14 cellular contexts compared by ENCODE assay signal in the genomic region with DNA sequence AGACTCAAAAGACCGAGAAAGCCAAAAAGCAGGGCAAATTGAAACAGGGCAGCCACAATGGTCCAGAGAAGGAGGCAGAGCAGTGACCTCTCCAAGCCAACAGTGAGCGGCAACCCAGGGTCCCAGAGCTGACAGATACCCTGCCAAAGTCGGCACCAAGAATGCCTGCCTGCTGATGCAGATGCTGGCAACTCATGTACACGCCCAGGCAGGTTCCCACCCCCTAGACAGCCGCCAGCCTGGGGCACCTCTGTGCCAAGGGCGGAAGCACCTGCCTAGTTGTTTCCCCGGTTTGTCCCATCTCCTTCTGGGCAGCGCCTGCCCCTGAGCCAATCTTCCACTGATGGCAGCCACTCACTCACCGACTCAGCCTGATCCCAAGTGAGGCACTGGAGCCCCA. TPM values are rescaled to one million over a fixed set of nuclear protein-coding genes. Genes with fewer than 3 reads are reported as not detected.
DNase-seq lines count a peak whose midpoint lies in the region; ATAC-seq, FAIRE-seq and TF ChIP-seq lines count a peak whose summit lies in the region.
"Had no signal": no experiment of that assay in that cellular context is flagged by ENCODE, and none has a peak within 500 bp of the region (broad histone marks: within the 10 kb centered on the region; RNA-seq: fewer than 3 reads in every experiment).

No MANE protein-coding gene starts in this region.

- TF ChIP-seq POLR2A in breast epithelium (IDR thresholded peaks at IDR 0.05): no peak

- dilution Hi-C loops in keratinocyte (cut with MboI; ENCODE audit: extremely low pct_ligation_motif_present, low sequenced_read_pairs): no loop called here

- peak overlapping the region; percentile 15 for H3K9ac ChIP-seq in keratinocyte (ENCODE audit: control insufficient read depth, extremely low read depth, insufficient read depth, low read length)

- H3K4me3 ChIP-seq in breast epithelium: peak overlapping the region in 1 of 3 donors; percentile 29
- peak overlapping the region in 2 of 3 experiments; percentile 38 to 57 for H3K4me3 ChIP-seq in keratinocyte (ENCODE audit: control insufficient read depth in 2 of 3, extremely low read depth in 1 of 3, insufficient read depth in 2 of 3, low read depth in 1 of 3, low read length in 3 of 3)
- no peak overlapping the region for H3K4me3 ChIP-seq in small intestine (ENCODE audit: low read depth in 1 of 2, low read length in 2 of 2)
- H3K4me3 ChIP-seq: MG63 had no signal

- DNase-seq in RWPE1 (ENCODE audit: low spot score) (peak; percentile 58), breast epithelium (ENCODE audit: low spot score in 2 of 2) (peak in 1 of 2 donors; percentile 69), keratinocyte (ENCODE audit: low read depth, low spot score) (peak; percentile 55), small intestine (peak; percentile 72), NCI-H1417 (lab: John Stamatoyannopoulos, UW) (no peak), AML-193 (lab: John Stamatoyannopoulos, UW) (no peak)
- no peak for DNase-seq in activated CD4-positive, CD25-positive, alpha-beta regulatory T cell treated with anti-CD3 and anti-CD28 coated beads, Interleukin-2, amount 50 U/mL, for 72 hours
- DNase-seq: activated CD4-positive, alpha-beta T cell treated with anti-CD3 and anti-CD28 coated beads, Interleukin-2, amount 50 U/mL, for 48 hours; activated effector memory CD4-positive, alpha-beta T cell treated with Interleukin-2 at 50 U/mL for 16 hours; CD4-positive, alpha-beta memory T cell; GDM1; MG63 had no signal

- H3K9me3 ChIP-seq in breast epithelium (no peaks in the 10 kb centered on the region), keratinocyte (ENCODE audit: control insufficient read depth, low read depth, low read length) (no peaks in the 10 kb centered on the region), small intestine (ENCODE audit: control insufficient read depth, low read depth) (no peaks in the 10 kb centered on the region)
- H3K9me3 ChIP-seq: MG63 had no signal

- TF ChIP-seq CTCF in RWPE1 (conservative IDR thresholded peaks at IDR 0.05; ENCODE audit: low read depth): no peak
- TF ChIP-seq CTCF in breast epithelium (IDR thresholded peaks at IDR 0.05): no peak
- no peak for TF ChIP-seq CTCF in keratinocyte (optimal IDR thresholded peaks at IDR 0.05 in 1 of 3, IDR thresholded peaks at IDR 0.05 in 1 of 3, conservative IDR thresholded peaks at IDR 0.05 in 1 of 3; ENCODE audit: extremely low read depth in 1 of 3, insufficient read depth in 2 of 3, low read length in 3 of 3)

- POLR2A ChIA-PET in RWPE1 (lab: Yijun Ruan, JAX; ENCODE audit: low non-redundant PET): no interaction called here

- peak; percentile 84 for FAIRE-seq in keratinocyte (lab: Jason Lieb, UNC)
- FAIRE-seq in small intestine (lab: Jason Lieb, UNC): no peak
- FAIRE-seq: GM18507 had no signal

- H3K4me2 ChIP-seq in keratinocyte (ENCODE audit: control insufficient read depth, extremely low read depth, insufficient read depth, low read depth, low read length): peak overlapping the region; percentile 76

- 21 to 62% (median 52%) methylated on average over 8 to 9 of the region's 9 CpGs for WGBS in small intestine, 3 donors

- H3K27me3 ChIP-seq in breast epithelium: no peaks in the 10 kb centered on the region
- no peaks in the 10 kb centered on the region for H3K27me3 ChIP-seq in keratinocyte (ENCODE audit: control insufficient read depth, extremely low read depth, insufficient read depth, low read length)
- H3K27me3 ChIP-seq in small intestine (ENCODE audit: control insufficient read depth in 2 of 2, insufficient read depth in 2 of 2, low read length in 2 of 2): no peaks in the 10 kb centered on the region
- H3K27me3 ChIP-seq: MG63 had no signal

- CTCF ChIA-PET in RWPE1 (lab: Yijun Ruan, JAX): interaction anchor here (1.0 kb wide), 1 partner anchor 28 kb away, joined by 3 read pairs; no protein-coding TSS in a partner anchor

- H3K27ac ChIP-seq in RWPE1 (peak overlapping the region; percentile 79), breast epithelium (peak overlapping the region; percentile 84 to 98), keratinocyte (ENCODE audit: control insufficient read depth, insufficient read depth, low read length) (peak overlapping the region; percentile 54), small intestine (ENCODE audit: low read depth in 1 of 2, low read length in 1 of 2) (peak overlapping the region in 1 of 2 donors; percentile 63)

- peaks cover 4% of the 10 kb centered on the region for H3K9me1 ChIP-seq in keratinocyte (ENCODE audit: control insufficient read depth, extremely low read depth, insufficient read depth, low read length)

- H2AFZ ChIP-seq in keratinocyte (ENCODE audit: control insufficient read depth, low read length): peak overlapping the region; percentile 16

- H3K4me1 ChIP-seq in breast epithelium (peaks cover 11 to 16% of the 10 kb centered on the region in 2 donors), keratinocyte (ENCODE audit: control insufficient read depth, extremely low read depth, insufficient read depth, low read length) (peaks cover 32% of the 10 kb centered on the region), small intestine (ENCODE audit: control insufficient read depth in 2 of 2, insufficient read depth in 1 of 2, low read depth in 1 of 2, low read length in 1 of 2) (peaks cover 0 to 3% of the 10 kb centered on the region in 2 donors)

- ATAC-seq in GM18873 (IDR thresholded peaks at IDR 0.05; ENCODE audit: low FRiP score, unreplicated experiment): no peak

- peaks cover 58% of the 10 kb centered on the region for H3K79me2 ChIP-seq in keratinocyte (ENCODE audit: control insufficient read depth, insufficient read depth, low read length)

- H3K36me3 ChIP-seq in breast epithelium (no peaks in the 10 kb centered on the region), keratinocyte (ENCODE audit: control insufficient read depth in 2 of 2, extremely low read depth in 1 of 2, insufficient read depth in 2 of 2, low read length in 2 of 2) (no peaks in the 10 kb centered on the region), small intestine (ENCODE audit: control insufficient read depth in 2 of 2, insufficient read depth in 2 of 2, low read length in 2 of 2) (no peaks in the 10 kb centered on the region)
- H3K36me3 ChIP-seq: MG63 had no signal

- H4K20me1 ChIP-seq in keratinocyte (ENCODE audit: control insufficient read depth, extremely low read depth, insufficient read depth, low read length): no peaks in the 10 kb centered on the region

- intact Hi-C loops in breast epithelium (cut with DNase I; ENCODE audit: low total_unique reads): no loop called here

RNA-seq across cellular contexts. Expression of a gene that starts 22.1 kb away (rescaled TPM):
- total RNA-seq in breast epithelium: 10 to 100 TPM; 10.9 to 21.0 (median 15.1) TPM
- polyA plus RNA-seq in keratinocyte (2.1 to 4.4 TPM (median 2.7 TPM) in 3 replicates), small intestine (1 to 10 TPM; 7.6 to 9.5 (median 8.3) TPM)
- polyA plus RNA-seq in keratinocyte (2011; ENCODE audit: low read depth): 0.60 TPM
- 1.5 and 2.4 TPM in 2 replicates for polyA plus RNA-seq in keratinocyte (2011; cell fraction: cytosol; rRNA removed)
- polyA plus RNA-seq in keratinocyte (2011; cell fraction: nucleus; rRNA removed): 5.1 and 6.5 TPM in 2 replicates
- 2.7 and 2.8 TPM in 2 replicates for polyA plus RNA-seq in keratinocyte (2012; ENCODE audit: low replicate concordance)
- 3.1 to 7.2 TPM (median 4.1 TPM) in 3 replicates for polyA minus RNA-seq in keratinocyte
- polyA minus RNA-seq in keratinocyte (2011; cell fraction: cytosol; rRNA and poly(A)+ RNA removed): 3.3 TPM
- polyA minus RNA-seq in keratinocyte (2011; cell fraction: nucleus; rRNA and poly(A)+ RNA removed): 5.3 and 5.4 TPM in 2 replicates

Comparison
In these comparisons a context has a peak if more than half of its experiments do, and no peak if none do; other contexts are left out.
1. DNase-seq: peak in RWPE1 (single experiment), keratinocyte (single experiment) and small intestine (single experiment); none in activated CD4-positive, CD25-positive, alpha-beta regulatory T cell treated with anti-CD3 and anti-CD28 coated beads, Interleukin-2, amount 50 U/mL, for 72 hours (single experiment), NCI-H1417 (0 of 3) and AML-193 (0 of 2).
2. H3K4me3 ChIP-seq: peak in keratinocyte (2 of 3); none in small intestine (0 of 2).